Comparison of ENCODE assay signal across 24 cellular contexts in the genomic region with DNA sequence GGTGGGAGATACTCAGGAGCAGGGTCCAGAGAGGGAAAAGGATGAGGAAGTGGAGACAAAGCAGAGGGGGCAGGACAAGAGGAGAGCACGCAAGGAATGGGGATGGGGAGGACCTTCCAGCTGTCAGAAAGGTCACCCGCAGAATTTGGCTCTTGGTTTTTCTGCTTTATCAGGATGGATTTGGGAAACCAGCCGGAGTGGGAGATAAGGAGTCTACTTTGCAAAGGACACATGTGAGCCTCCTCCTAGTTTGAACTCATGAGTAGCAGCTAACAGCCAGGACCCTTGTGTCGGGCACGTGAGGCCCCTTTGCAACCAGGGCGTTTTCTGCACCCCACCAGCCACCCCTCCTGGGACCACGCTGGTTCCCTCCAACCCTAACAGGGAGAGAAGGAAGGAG.
"Had no signal": no experiment of that assay in that cellular context is flagged by ENCODE, and none has a peak within 500 bp of the region (broad histone marks: within the 10 kb centered on the region; RNA-seq: fewer than 3 reads in every experiment).

No MANE protein-coding gene starts in this region.

- H3K27me3 ChIP-seq: body of pancreas, SJSA1 had no signal

- H3K27me3 Mint-ChIP-seq: activated B cell treated with CpG ODN at 0.5 μM for 24 hours had no signal

- H3K4me3 Mint-ChIP-seq: activated B cell treated with CpG ODN at 0.5 μM for 24 hours; activated CD4-positive, alpha-beta memory T cell treated with anti-CD3 and anti-CD28 coated beads, Interleukin-2, amount 10 ng/mL, durations not matched to agents 7 days and 5 days; activated CD4-positive, alpha-beta T cell treated with anti-CD3 and anti-CD28 coated beads, Interleukin-2, amount 10 ng/mL, durations not matched to agents 7 days and 5 days had no signal

- DNase-seq: activated B cell treated with CpG ODN at 0.5 μM for 24 hours; activated CD4-positive, alpha-beta memory T cell treated with anti-CD3 and anti-CD28 coated beads, Interleukin-2, amount 10 ng/mL, durations not matched to agents 7 days and 5 days; activated CD4-positive, alpha-beta T cell treated with anti-CD3 and anti-CD28 coated beads for 1 hour; activated CD4-positive, alpha-beta T cell treated with anti-CD3 and anti-CD28 coated beads, Interleukin-2, amount 10 ng/mL, durations not matched to agents 7 days and 5 days; activated CD8-positive, alpha-beta memory T cell treated with anti-CD3 and anti-CD28 coated beads, Interleukin-2, amount 50 U/mL, for 48 hours; activated naive CD4-positive, alpha-beta T cell treated with anti-CD3 and anti-CD28 coated beads, Interleukin-2, amount 50 U/mL, for 16 hours; activated T-cell treated with anti-CD3 and anti-CD28 coated beads, Interleukin-2, amount 50 U/mL, for 1 hour; aorta; body of pancreas; Karpas-422; NCI-H146; NCI-H187 treated with DMSO at 0.1 percent for 48 hours; NCI-H2081 treated with DMSO at 0.1 percent for 48 hours; NCI-H446; NCI-H524; PC-3; SHP77; SW 1271; T-helper 9 cell had no signal

- H3K9me3 Mint-ChIP-seq: activated B cell treated with CpG ODN at 0.5 μM for 24 hours; activated CD4-positive, alpha-beta memory T cell treated with anti-CD3 and anti-CD28 coated beads, Interleukin-2, amount 10 ng/mL, durations not matched to agents 7 days and 5 days; activated CD4-positive, alpha-beta T cell treated with anti-CD3 and anti-CD28 coated beads, Interleukin-2, amount 10 ng/mL, durations not matched to agents 7 days and 5 days had no signal

- H3K9me3 ChIP-seq: body of pancreas, SJSA1 had no signal

- H3K27ac ChIP-seq: body of pancreas, SJSA1 had no signal

- H3K4me3 ChIP-seq: body of pancreas, SJSA1 had no signal

- ATAC-seq: body of pancreas, PC-3, SK-N-SH treated with all-trans-retinoic acid at 6 μM for 48 hours had no signal

- FAIRE-seq: bronchial epithelial cell, RCC 7860, TTC549 had no signal

- H3K27ac Mint-ChIP-seq: activated B cell treated with CpG ODN at 0.5 μM for 24 hours; activated CD4-positive, alpha-beta memory T cell treated with anti-CD3 and anti-CD28 coated beads, Interleukin-2, amount 10 ng/mL, durations not matched to agents 7 days and 5 days; activated CD4-positive, alpha-beta T cell treated with anti-CD3 and anti-CD28 coated beads, Interleukin-2, amount 10 ng/mL, durations not matched to agents 7 days and 5 days had no signal
